Comparison of ENCODE assay signal across 1 cellular context in the genomic region with DNA sequence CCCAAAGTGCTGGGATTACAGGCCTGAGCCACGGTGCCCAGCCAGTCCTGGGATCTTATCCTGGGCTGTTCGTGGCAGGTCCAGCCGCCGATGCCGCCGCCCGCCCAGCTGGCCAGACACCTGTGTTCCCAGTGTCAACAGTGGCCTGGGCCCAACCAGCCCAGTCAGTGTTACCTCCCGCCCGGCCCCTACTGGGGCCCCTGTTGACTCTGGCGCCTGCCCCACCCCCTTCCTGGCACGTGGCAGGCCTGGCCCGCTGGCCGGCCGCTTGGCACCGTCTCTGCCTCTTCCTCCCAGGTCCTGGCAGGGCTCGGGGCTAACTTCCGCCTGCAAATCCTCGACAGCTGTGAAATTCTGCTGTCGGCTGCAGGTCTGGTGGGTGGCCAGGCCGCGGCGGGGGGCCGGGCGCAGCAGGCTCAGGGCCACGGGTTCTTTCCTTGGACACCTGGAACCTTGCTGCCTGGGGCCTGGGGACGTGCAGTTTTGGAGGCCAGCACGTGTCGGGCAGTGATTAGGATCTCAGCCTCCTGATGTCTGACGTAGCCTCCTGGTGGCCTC.
A peak's percentile ranks its signal among the peaks of the same experiment; 100 is the strongest.
TF ChIP-seq lines count a peak whose summit lies in the region.

No MANE protein-coding gene starts in this region.

TF ChIP-seq in HepG2, 621 proteins besides CTCF, POLR2A, EP300 and RAD21 (continued from another document and continues in another):
- TF ChIP-seq ZNF609 (CRISPR knock-in tag; IDR thresholded peaks at IDR 0.05; ENCODE audit: borderline replicate concordance), result peak; percentile 93
- TF ChIP-seq ZNF331 (CRISPR knock-in tag; IDR thresholded peaks at IDR 0.05), result peak; percentile 92
- peak; percentile 90 for TF ChIP-seq SSRP1 (CRISPR knock-in tag; IDR thresholded peaks at IDR 0.05)
- peak; percentile 71; the same call in 1 of the 2 replicates for TF ChIP-seq ZNF430 (CRISPR knock-in tag; IDR thresholded peaks at IDR 0.05)
- TF ChIP-seq, protein P1, sequence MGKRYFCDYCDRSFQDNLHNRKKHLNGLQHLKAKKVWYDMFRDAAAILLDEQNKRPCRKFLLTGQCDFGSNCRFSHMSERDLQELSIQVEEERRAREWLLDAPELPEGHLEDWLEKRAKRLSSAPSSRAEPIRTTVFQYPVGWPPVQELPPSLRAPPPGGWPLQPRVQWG (CRISPR knock-in tag; IDR thresholded peaks at IDR 0.05; ENCODE audit: borderline replicate concordance, low read depth), result no peak
- TF ChIP-seq, protein P2, sequence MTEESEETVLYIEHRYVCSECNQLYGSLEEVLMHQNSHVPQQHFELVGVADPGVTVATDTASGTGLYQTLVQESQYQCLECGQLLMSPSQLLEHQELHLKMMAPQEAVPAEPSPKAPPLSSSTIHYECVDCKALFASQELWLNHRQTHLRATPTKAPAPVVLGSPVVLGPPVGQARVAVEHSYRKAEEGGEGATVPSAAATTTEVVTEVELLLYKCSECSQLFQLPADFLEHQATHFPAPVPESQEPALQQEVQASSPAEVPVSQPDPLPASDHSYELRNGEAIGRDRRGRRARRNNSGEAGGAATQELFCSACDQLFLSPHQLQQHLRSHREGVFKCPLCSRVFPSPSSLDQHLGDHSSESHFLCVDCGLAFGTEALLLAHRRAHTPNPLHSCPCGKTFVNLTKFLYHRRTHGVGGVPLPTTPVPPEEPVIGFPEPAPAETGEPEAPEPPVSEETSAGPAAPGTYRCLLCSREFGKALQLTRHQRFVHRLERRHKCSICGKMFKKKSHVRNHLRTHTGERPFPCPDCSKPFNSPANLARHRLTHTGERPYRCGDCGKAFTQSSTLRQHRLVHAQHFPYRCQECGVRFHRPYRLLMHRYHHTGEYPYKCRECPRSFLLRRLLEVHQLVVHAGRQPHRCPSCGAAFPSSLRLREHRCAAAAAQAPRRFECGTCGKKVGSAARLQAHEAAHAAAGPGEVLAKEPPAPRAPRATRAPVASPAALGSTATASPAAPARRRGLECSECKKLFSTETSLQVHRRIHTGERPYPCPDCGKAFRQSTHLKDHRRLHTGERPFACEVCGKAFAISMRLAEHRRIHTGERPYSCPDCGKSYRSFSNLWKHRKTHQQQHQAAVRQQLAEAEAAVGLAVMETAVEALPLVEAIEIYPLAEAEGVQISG (CRISPR knock-in tag; IDR thresholded peaks at IDR 0.05), result peak; percentile 84
- TF ChIP-seq AGO1 (IDR thresholded peaks at IDR 0.05; ENCODE audit: low read depth, low read length, poor library complexity, severe bottlenecking), result no peak
- peak; percentile 100 for TF ChIP-seq TFAP4 (IDR thresholded peaks at IDR 0.05; ENCODE audit: borderline replicate concordance, low read depth)
- peak; percentile 77; the same call in 1 of the 2 replicates for TF ChIP-seq TP53 (CRISPR knock-in tag; conservative IDR thresholded peaks at IDR 0.05)
- TF ChIP-seq BRCA1 (CRISPR knock-in tag; IDR thresholded peaks at IDR 0.05), result 0 out of 2 replicates have a peak, but pooled peaks have one; percentile 70
- TF ChIP-seq ATF7-NPFF (CRISPR knock-in tag; IDR thresholded peaks at IDR 0.05; ENCODE audit: low read depth), result peak; percentile 84; the same call in 1 of the 2 replicates
- TF ChIP-seq ATF2 (CRISPR knock-in tag; IDR thresholded peaks at IDR 0.05), result peak; percentile 75; the same call in 1 of the 2 replicates
- peak; percentile 99 for TF ChIP-seq ARNTL (CRISPR knock-in tag; IDR thresholded peaks at IDR 0.05)
- TF ChIP-seq NR0B2 (CRISPR knock-in tag; IDR thresholded peaks at IDR 0.05), result peak; percentile 87; the same call in 1 of the 2 replicates
- TF ChIP-seq ZNF484 (CRISPR knock-in tag; IDR thresholded peaks at IDR 0.05; ENCODE audit: borderline replicate concordance, low read depth), result no peak
- TF ChIP-seq ZNF30 (CRISPR knock-in tag; IDR thresholded peaks at IDR 0.05), result no peak
- no peak for TF ChIP-seq IKZF1 (IDR thresholded peaks at IDR 0.05)
- TF ChIP-seq, protein P3, sequence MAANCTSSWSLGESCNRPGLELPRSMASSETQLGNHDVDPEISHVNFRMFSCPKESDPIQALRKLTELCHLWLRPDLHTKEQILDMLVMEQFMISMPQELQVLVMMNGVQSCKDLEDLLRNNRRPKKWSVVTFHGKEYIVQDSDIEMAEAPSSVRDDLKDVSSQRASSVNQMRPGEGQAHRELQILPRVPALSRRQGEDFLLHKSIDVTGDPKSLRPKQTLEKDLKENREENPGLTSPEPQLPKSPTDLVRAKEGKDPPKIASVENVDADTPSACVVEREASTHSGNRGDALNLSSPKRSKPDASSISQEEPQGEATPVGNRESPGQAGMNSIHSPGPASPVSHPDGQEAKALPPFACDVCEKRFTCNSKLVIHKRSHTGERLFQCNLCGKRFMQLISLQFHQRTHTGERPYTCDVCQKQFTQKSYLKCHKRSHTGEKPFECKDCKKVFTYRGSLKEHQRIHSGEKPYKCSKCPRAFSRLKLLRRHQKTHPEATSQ (CRISPR knock-in tag; IDR thresholded peaks at IDR 0.05; ENCODE audit: borderline replicate concordance), result 0 out of 2 replicates have a peak, but pooled peaks have one; percentile 79
- TF ChIP-seq ZNF724P (CRISPR knock-in tag; IDR thresholded peaks at IDR 0.05; ENCODE audit: borderline replicate concordance), result peak; percentile 80; the same call in 1 of the 2 replicates
- TF ChIP-seq UBTF (CRISPR knock-in tag; IDR thresholded peaks at IDR 0.05), result peak; percentile 96
- peak; percentile 88; the same call in 1 of the 2 replicates for TF ChIP-seq ZNF556 (CRISPR knock-in tag; IDR thresholded peaks at IDR 0.05; ENCODE audit: borderline replicate concordance)
- no peak for TF ChIP-seq SP1 (IDR thresholded peaks at IDR 0.05)
- peak; percentile 84 for TF ChIP-seq SP1 (CRISPR knock-in tag; IDR thresholded peaks at IDR 0.05)
- TF ChIP-seq ISL2 (CRISPR knock-in tag; IDR thresholded peaks at IDR 0.05), result peak; percentile 85
- TF ChIP-seq, protein P4, sequence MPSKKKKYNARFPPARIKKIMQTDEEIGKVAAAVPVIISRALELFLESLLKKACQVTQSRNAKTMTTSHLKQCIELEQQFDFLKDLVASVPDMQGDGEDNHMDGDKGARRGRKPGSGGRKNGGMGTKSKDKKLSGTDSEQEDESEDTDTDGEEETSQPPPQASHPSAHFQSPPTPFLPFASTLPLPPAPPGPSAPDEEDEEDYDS (CRISPR knock-in tag; IDR thresholded peaks at IDR 0.05), result peak; percentile 68
- TF ChIP-seq ARHGAP35 (CRISPR knock-in tag; IDR thresholded peaks at IDR 0.05; ENCODE audit: borderline replicate concordance), result peak; percentile 32; the same call in 1 of the 2 replicates
- TF ChIP-seq KLF11 (CRISPR knock-in tag; IDR thresholded peaks at IDR 0.05), result peak; percentile 93
- no peak; the same call in 1 of the 2 replicates for TF ChIP-seq NFAT5 (CRISPR knock-in tag; IDR thresholded peaks at IDR 0.05)
- TF ChIP-seq, protein P5, sequence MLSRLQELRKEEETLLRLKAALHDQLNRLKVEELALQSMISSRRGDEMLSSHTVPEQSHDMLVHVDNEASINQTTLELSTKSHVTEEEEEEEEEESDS (CRISPR knock-in tag; IDR thresholded peaks at IDR 0.05; ENCODE audit: borderline replicate concordance), result peak; percentile 87; the same call in 1 of the 2 replicates
- TF ChIP-seq NFKBIZ (CRISPR knock-in tag; IDR thresholded peaks at IDR 0.05), result peak; percentile 82; the same call in 1 of the 2 replicates
- 0 out of 2 replicates have a peak, but pooled peaks have one; percentile 33 for TF ChIP-seq DR1 (CRISPR knock-in tag; IDR thresholded peaks at IDR 0.05)
